In genomic region chr9:97412628-97413382, GRCh38 we compare ENCODE assay signal across 8 cellular contexts. TPM values are rescaled to one million over a fixed set of nuclear protein-coding genes. Genes with fewer than 3 reads are reported as not detected.
DNase-seq lines count a peak whose midpoint lies in the region; ATAC-seq and TF ChIP-seq lines count a peak whose summit lies in the region.

No MANE protein-coding gene starts in this region.

- no peak overlapping the region for H3K27ac ChIP-seq in DOHH2 (ENCODE audit: low read depth, low read length)
- H3K27ac ChIP-seq in breast epithelium, result peak overlapping the region; percentile 81 to 85
- H3K27ac ChIP-seq in stomach, result peak overlapping the region; percentile 87 to 95 (median 92)

- H3K27me3 ChIP-seq in DOHH2 (ENCODE audit: control insufficient read depth, low read length) (peaks cover 21% of the 10 kb centered on the region), breast epithelium (no peaks in the 10 kb centered on the region), kidney epithelial cell (ENCODE audit: control insufficient read depth, insufficient read depth, low read length) (no peaks in the 10 kb centered on the region), stomach (no peaks in the 10 kb centered on the region)

- H3K9me3 ChIP-seq in DOHH2 (ENCODE audit: control insufficient read depth, insufficient read depth, low read length), result no peaks in the 10 kb centered on the region
- H3K9me3 ChIP-seq in breast epithelium, result no peaks in the 10 kb centered on the region
- no peaks in the 10 kb centered on the region for H3K9me3 ChIP-seq in stomach

- no peak for TF ChIP-seq EP300 in stomach (IDR thresholded peaks at IDR 0.05)

- H3K4me2 ChIP-seq in DOHH2 (ENCODE audit: low read length), result peak overlapping the region; percentile 91

- no peaks in the 10 kb centered on the region for H3K9me2 ChIP-seq in DOHH2 (replicated peaks; ENCODE audit: control insufficient read depth, low read length)

- no peaks in the 10 kb centered on the region; the same call in 1 of the 2 replicates for H3K79me2 ChIP-seq in DOHH2 (ENCODE audit: control insufficient read depth, low read length)

- H3K36me3 ChIP-seq in DOHH2 (ENCODE audit: control insufficient read depth, low read length) (no peaks in the 10 kb centered on the region), breast epithelium (no peaks in the 10 kb centered on the region), kidney epithelial cell (ENCODE audit: control insufficient read depth, insufficient read depth, low read length) (no peaks in the 10 kb centered on the region), stomach (no peaks in the 10 kb centered on the region)

- peak; percentile 19 for ATAC-seq in GM21529 (IDR thresholded peaks at IDR 0.05; ENCODE audit: unreplicated experiment)
- no peak for ATAC-seq in HG03432 (IDR thresholded peaks at IDR 0.05; ENCODE audit: unreplicated experiment)

- peaks cover 10% of the 10 kb centered on the region for H3F3A ChIP-seq in DOHH2 (ENCODE audit: control insufficient read depth, insufficient read depth)

- H3K4me3 ChIP-seq in DOHH2 (ENCODE audit: low read length), result peak overlapping the region; percentile 85
- H3K4me3 ChIP-seq in NB4 (ENCODE audit: low read depth, low read length), result peak overlapping the region; percentile 61
- H3K4me3 ChIP-seq in breast epithelium, result peak overlapping the region; percentile 84 to 100 (median 99)
- H3K4me3 ChIP-seq in kidney epithelial cell (ENCODE audit: low read depth, low read length), result peak overlapping the region; percentile 87
- H3K4me3 ChIP-seq in stomach, result peak overlapping the region; percentile 81 to 100 (median 97)

- no peak for TF ChIP-seq CTCF in DOHH2 (IDR thresholded peaks at IDR 0.05; ENCODE audit: low read depth, low read length, poor library complexity, severe bottlenecking)
- no peak for TF ChIP-seq CTCF in NB4 (IDR thresholded peaks at IDR 0.05; ENCODE audit: low read depth, low read length)
- no peak for TF ChIP-seq CTCF in breast epithelium (IDR thresholded peaks at IDR 0.05)
- no peak for TF ChIP-seq CTCF in kidney epithelial cell (IDR thresholded peaks at IDR 0.05; ENCODE audit: insufficient read depth, low read length, poor library complexity, severe bottlenecking)
- no peak for TF ChIP-seq CTCF in stomach (IDR thresholded peaks at IDR 0.05)

- WGBS in stomach, 5 donors, result 4 to 7% (median 4%) methylated on average over 16 of the region's 16 CpGs

- TF ChIP-seq POLR2A in NB4 (IDR thresholded peaks at IDR 0.05; ENCODE audit: extremely low read depth, insufficient read length), result no peak
- TF ChIP-seq POLR2A in breast epithelium (IDR thresholded peaks at IDR 0.05), result no peak
- no peak for TF ChIP-seq POLR2A in stomach (IDR thresholded peaks at IDR 0.05)

- no peaks in the 10 kb centered on the region for H4K20me1 ChIP-seq in DOHH2 (ENCODE audit: control insufficient read depth, insufficient read depth, low read depth, low read length)

- peaks cover 16% of the 10 kb centered on the region for H3K4me1 ChIP-seq in DOHH2 (ENCODE audit: control insufficient read depth, low read length)
- H3K4me1 ChIP-seq in breast epithelium, result no peaks in the 10 kb centered on the region
- H3K4me1 ChIP-seq in stomach, result peaks cover 9 to 36% (median 20%) of the 10 kb centered on the region in 4 donors

- intact Hi-C loops in breast epithelium (cut with DNase I; ENCODE audit: low total_unique reads), result no loop called here
- intact Hi-C loops in stomach (cut with DNase I; ENCODE audit: low total_unique reads), result no loop called here

- DNase-seq in NB4 (ENCODE audit: low read depth) (peak; percentile 56), breast epithelium (ENCODE audit: low spot score in 2 of 2) (no peak), kidney epithelial cell (ENCODE audit: low read depth) (no peak), stomach (no peak), HK-2 (ENCODE audit: unreplicated experiment) (no peak)

RNA-seq across cellular contexts. Expression of gene TDRD7, which starts 0.9 kb away (rescaled TPM):
- 10 to 100 TPM in 2 of 3 donors, 1 to 10 TPM in 1; 9.8 to 15.1 (median 14.8) TPM for total RNA-seq in breast epithelium
- 8.3 and 11.0 TPM in 2 replicates for total RNA-seq in kidney epithelial cell
- total RNA-seq in stomach, result 10 to 100 TPM in 3 of 5 donors, 1 to 10 TPM in 2; 4.7 to 20.1 (median 15.6) TPM
- polyA plus RNA-seq in stomach, result 1 to 10 TPM; 4.8 to 8.6 (median 5.3) TPM
